10 cellular contexts compared by ENCODE assay signal in genomic region chr19:4396949-4397783, GRCh38. TPM values are rescaled to one million over a fixed set of nuclear protein-coding genes. Genes with fewer than 3 reads are reported as not detected.
DNase-seq lines count a peak whose midpoint lies in the region; ATAC-seq and TF ChIP-seq lines count a peak whose summit lies in the region.
"Had no signal": no experiment of that assay in that cellular context is flagged by ENCODE, and none has a peak within 500 bp of the region (broad histone marks: within the 10 kb centered on the region; RNA-seq: fewer than 3 reads in every experiment).

No MANE protein-coding gene starts in this region.

- H3K27ac ChIP-seq in HEK293 (ENCODE audit: extremely low read depth, low read depth, low read length) (no peak overlapping the region), esophagus squamous epithelium (peak overlapping the region; percentile 40 to 99 (median 65)), psoas muscle (peak overlapping the region; percentile 30)
- H3K27ac ChIP-seq: thoracic aorta had no signal

- H3K27me3 ChIP-seq in esophagus squamous epithelium (no peaks in the 10 kb centered on the region), psoas muscle (ENCODE audit: insufficient read depth in 3 of 3, low read length in 2 of 3) (no peaks in the 10 kb centered on the region), H7 (ENCODE audit: control insufficient read depth, insufficient read depth, low read length) (no peaks in the 10 kb centered on the region)

- CTCF ChIA-PET in HEK293 (lab: Yijun Ruan, JAX), result interaction anchor here (0.7 to 1.3 kb wide), 3 partner anchors 9 to 45 kb away, joined by 3 to 4 read pairs (median 4); no protein-coding TSS in a partner anchor

- H3K4me3 ChIP-seq in HEK293 (ENCODE audit: low read depth, low read length), result no peak overlapping the region
- peak overlapping the region in 1 of 4 donors; percentile 98 for H3K4me3 ChIP-seq in esophagus squamous epithelium
- H3K4me3 ChIP-seq in psoas muscle, result peak overlapping the region; percentile 6
- H3K4me3 ChIP-seq in H7 (ENCODE audit: insufficient read depth, low read depth, low read length), result no peak overlapping the region
- H3K4me3 ChIP-seq: thoracic aorta had no signal

- H3K4me1 ChIP-seq in HEK293 (ENCODE audit: control insufficient read depth, insufficient read depth, low read length), result no peaks in the 10 kb centered on the region
- peaks cover 32 to 90% (median 61%) of the 10 kb centered on the region in 3 donors for H3K4me1 ChIP-seq in esophagus squamous epithelium
- H3K4me1 ChIP-seq in psoas muscle, result peaks cover 47% of the 10 kb centered on the region

- DNase-seq in esophagus squamous epithelium (lab: John Stamatoyannopoulos, UW) (no peak), psoas muscle (no peak), H7 (no peak)
- DNase-seq in stimulated activated CD4-positive, alpha-beta T cell treated with anti-CD3 and anti-CD28 coated beads, Interleukin-4, amount 100 ng/mL, for 4 hours, result no peak
- DNase-seq: activated CD4-positive, alpha-beta memory T cell treated with anti-CD3 and anti-CD28 coated beads, Interleukin-2, amount 10 ng/mL, durations not matched to agents 7 days and 5 days; amniotic stem cell; NCI-H1417 had no signal

- intact Hi-C loops in esophagus squamous epithelium (cut with DNase I), result no loop called here
- intact Hi-C loops in psoas muscle (cut with DNase I), result no loop called here

- POLR2A ChIA-PET in HEK293 (lab: Yijun Ruan, JAX), result no interaction called here

- ATAC-seq in psoas muscle (no peak), HG03342 (IDR thresholded peaks at IDR 0.05; ENCODE audit: unreplicated experiment) (no peak)

- H3K36me3 ChIP-seq in HEK293 (ENCODE audit: control insufficient read depth in 2 of 2, insufficient read depth in 1 of 2, low read length in 2 of 2), result peaks cover 3 to 37% of the 10 kb centered on the region in 2 experiments; a peak in 2 of 3 replicates
- peaks cover 0 to 48% (median 4%) of the 10 kb centered on the region in 3 donors for H3K36me3 ChIP-seq in esophagus squamous epithelium
- H3K36me3 ChIP-seq in psoas muscle (ENCODE audit: insufficient read depth in 1 of 2, low read depth in 1 of 2), result peaks cover 0 to 16% of the 10 kb centered on the region in 2 donors
- peaks cover 4% of the 10 kb centered on the region for H3K36me3 ChIP-seq in H7 (replicated peaks; ENCODE audit: control insufficient read depth, insufficient read depth, low read length)
- H3K36me3 ChIP-seq: thoracic aorta had no signal

- 70 to 78% methylated on average over 9 to 13 of the region's 15 CpGs for WGBS in esophagus squamous epithelium, 2 donors
- 39 to 56% (median 41%) methylated on average over 15 of the region's 15 CpGs for WGBS in psoas muscle, 3 donors

- no peak for TF ChIP-seq POLR2A in esophagus squamous epithelium (IDR thresholded peaks at IDR 0.05)

- H3K9me3 ChIP-seq in HEK293 (ENCODE audit: control insufficient read depth, insufficient read depth, low read depth, low read length) (no peaks in the 10 kb centered on the region), esophagus squamous epithelium (no peaks in the 10 kb centered on the region), psoas muscle (no peaks in the 10 kb centered on the region)
- H3K9me3 ChIP-seq: thoracic aorta had no signal

- TF ChIP-seq CTCF in HEK293 (tag by site-specific recombination; IDR thresholded peaks at IDR 0.05), result no peak
- no peak for TF ChIP-seq CTCF in esophagus squamous epithelium (IDR thresholded peaks at IDR 0.05)
- TF ChIP-seq CTCF in psoas muscle (IDR thresholded peaks at IDR 0.05), result no peak

TF ChIP-seq in HEK293, 187 proteins besides CTCF, POLR2A, EP300 and RAD21:
- TF ChIP-seq, protein P1, sequence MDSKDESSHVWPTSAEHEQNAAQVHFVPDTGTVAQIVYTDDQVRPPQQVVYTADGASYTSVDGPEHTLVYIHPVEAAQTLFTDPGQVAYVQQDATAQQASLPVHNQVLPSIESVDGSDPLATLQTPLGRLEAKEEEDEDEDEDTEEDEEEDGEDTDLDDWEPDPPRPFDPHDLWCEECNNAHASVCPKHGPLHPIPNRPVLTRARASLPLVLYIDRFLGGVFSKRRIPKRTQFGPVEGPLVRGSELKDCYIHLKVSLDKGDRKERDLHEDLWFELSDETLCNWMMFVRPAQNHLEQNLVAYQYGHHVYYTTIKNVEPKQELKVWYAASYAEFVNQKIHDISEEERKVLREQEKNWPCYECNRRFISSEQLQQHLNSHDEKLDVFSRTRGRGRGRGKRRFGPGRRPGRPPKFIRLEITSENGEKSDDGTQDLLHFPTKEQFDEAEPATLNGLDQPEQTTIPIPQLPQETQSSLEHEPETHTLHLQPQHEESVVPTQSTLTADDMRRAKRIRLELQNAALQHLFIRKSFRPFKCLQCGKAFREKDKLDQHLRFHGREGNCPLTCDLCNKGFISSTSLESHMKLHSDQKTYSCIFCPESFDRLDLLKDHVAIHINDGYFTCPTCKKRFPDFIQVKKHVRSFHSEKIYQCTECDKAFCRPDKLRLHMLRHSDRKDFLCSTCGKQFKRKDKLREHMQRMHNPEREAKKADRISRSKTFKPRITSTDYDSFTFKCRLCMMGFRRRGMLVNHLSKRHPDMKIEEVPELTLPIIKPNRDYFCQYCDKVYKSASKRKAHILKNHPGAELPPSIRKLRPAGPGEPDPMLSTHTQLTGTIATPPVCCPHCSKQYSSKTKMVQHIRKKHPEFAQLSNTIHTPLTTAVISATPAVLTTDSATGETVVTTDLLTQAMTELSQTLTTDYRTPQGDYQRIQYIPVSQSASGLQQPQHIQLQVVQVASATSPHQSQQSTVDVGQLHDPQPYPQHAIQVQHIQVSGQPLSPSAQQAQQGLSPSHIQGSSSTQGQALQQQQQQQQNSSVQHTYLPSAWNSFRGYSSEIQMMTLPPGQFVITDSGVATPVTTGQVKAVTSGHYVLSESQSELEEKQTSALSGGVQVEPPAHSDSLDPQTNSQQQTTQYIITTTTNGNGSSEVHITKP (tag by site-specific recombination; IDR thresholded peaks at IDR 0.05), result no peak
- peak; percentile 49; the same call in 1 of the 2 replicates for TF ChIP-seq ZNF10 (tag by site-specific recombination; IDR thresholded peaks at IDR 0.05)
- no peak for TF ChIP-seq PRDM1 (tag by site-specific recombination; IDR thresholded peaks at IDR 0.05)
- TF ChIP-seq ZNF19 (tag by site-specific recombination; IDR thresholded peaks at IDR 0.05; ENCODE audit: low read depth), result no peak
- no peak for TF ChIP-seq ZNF624 (tag by site-specific recombination; IDR thresholded peaks at IDR 0.05)
- TF ChIP-seq ZSCAN30 (tag by site-specific recombination; IDR thresholded peaks at IDR 0.05), result no peak
- TF ChIP-seq ZNF350 (tag by site-specific recombination; IDR thresholded peaks at IDR 0.05), result no peak
TF ChIP-seq in HEK293: peak in this region for 1.

RNA-seq across cellular contexts. Expression of gene SH3GL1, which starts 3.2 kb away (rescaled TPM):
- total RNA-seq in esophagus squamous epithelium, result 100 to 1,000 TPM in 2 of 4 donors, 10 to 100 TPM in 2; 67.4 to 131 (median 91.2) TPM
- 10 to 100 TPM; 16.0 to 26.6 (median 21.6) TPM for total RNA-seq in psoas muscle
- 10 to 100 TPM; 18.2 to 85.6 (median 27.1) TPM for polyA plus RNA-seq in psoas muscle
- 73.1 and 97.7 TPM in 2 replicates for total RNA-seq in H7 (2014; rRNA removed; shearing (Covaris generic))

RNA-seq across cellular contexts. Expression of gene CHAF1A, which starts 5.3 kb away (rescaled TPM):
- total RNA-seq in esophagus squamous epithelium (10 to 100 TPM in 3 of 4 donors, 1 to 10 TPM in 1; 7.6 to 20.9 (median 11.9) TPM), psoas muscle (10 to 100 TPM in 1 of 4 donors, 1 to 10 TPM in 3; 5.6 to 10.3 (median 7.7) TPM)
- 10 to 100 TPM in 1 of 3 donors, 1 to 10 TPM in 2; 5.9 to 12.8 (median 6.4) TPM for polyA plus RNA-seq in psoas muscle
- 121 and 122 TPM in 2 replicates for total RNA-seq in H7 (2014; rRNA removed; shearing (Covaris generic))

RNA-seq across cellular contexts. Expression of gene MPND, which starts 53.8 kb away (rescaled TPM):
- 10 to 100 TPM in 1 of 4 donors, 1 to 10 TPM in 3; 2.5 to 11.1 (median 6.5) TPM for total RNA-seq in esophagus squamous epithelium
- 10 to 100 TPM; 10.3 to 16.4 (median 13.2) TPM for total RNA-seq in psoas muscle
- polyA plus RNA-seq in psoas muscle, result 10 to 100 TPM in 1 of 3 donors, 1 to 10 TPM in 2; 7.4 to 12.4 (median 9.7) TPM
- 11.4 and 17.4 TPM in 2 replicates for total RNA-seq in H7 (2014; rRNA removed; shearing (Covaris generic))

RNA-seq across cellular contexts. Expression of gene STAP2, which starts 58.5 kb away (rescaled TPM):
- total RNA-seq in esophagus squamous epithelium (100 to 1,000 TPM in 1 of 4 donors, 10 to 100 TPM in 3; 61.4 to 131 (median 82.5) TPM), psoas muscle (1 to 10 TPM in 2 of 4 donors, under 1 TPM in 2; 0.60 to 3.7 (median 1.2) TPM)
- 1 to 10 TPM in 1 of 3 donors, under 1 TPM in 2; 0.31 to 1.2 (median 0.53) TPM for polyA plus RNA-seq in psoas muscle
- total RNA-seq in H7 (2014; rRNA removed; shearing (Covaris generic)), result 14.2 and 18.0 TPM in 2 replicates
- total RNA-seq: thoracic aorta had no signal
